In the genomic region with DNA sequence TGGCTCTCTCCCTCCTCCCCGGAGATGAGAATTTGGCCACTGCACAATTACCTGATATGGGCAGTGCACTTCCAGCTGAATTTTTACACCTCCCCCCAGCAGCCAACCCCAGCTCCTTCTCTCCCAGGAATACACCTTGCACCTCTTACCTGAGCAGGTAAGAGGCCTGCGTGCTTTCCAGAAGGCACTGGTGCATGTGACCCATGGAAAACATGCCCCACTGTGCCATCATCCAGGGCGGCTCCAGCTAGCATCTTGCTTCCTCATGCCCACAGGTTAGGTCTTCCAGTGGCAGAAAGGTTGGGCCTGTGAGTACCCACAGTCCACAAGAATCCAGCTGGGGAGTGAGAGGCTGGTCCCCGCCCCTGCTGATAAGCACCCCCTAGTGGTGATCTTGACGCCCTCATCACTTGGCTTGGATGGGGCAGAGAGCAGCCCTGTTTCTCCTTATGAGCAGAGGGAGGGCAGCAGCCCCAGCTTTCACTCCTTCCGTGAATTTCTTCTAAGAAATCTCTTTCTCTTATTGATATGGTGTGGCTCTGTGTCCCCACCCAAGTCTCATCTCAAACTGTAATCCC, we compare ENCODE assay signal across 8 cellular contexts. TPM values are rescaled to one million over a fixed set of nuclear protein-coding genes. Genes with fewer than 3 reads are reported as not detected.
DNase-seq lines count a peak whose midpoint lies in the region; ATAC-seq, FAIRE-seq and TF ChIP-seq lines count a peak whose summit lies in the region.

No MANE protein-coding gene starts in this region.

- no peaks in the 10 kb centered on the region for H3K36me3 ChIP-seq in CD8-positive, alpha-beta memory T cell (ENCODE audit: insufficient read depth, low read length)
- no peaks in the 10 kb centered on the region for H3K36me3 ChIP-seq in adrenal gland (replicated peaks in 1 of 2)

- TF ChIP-seq POLR2A in H54 (IDR thresholded peaks at IDR 0.05; ENCODE audit: low read depth, low read length) (no peak), adrenal gland (IDR thresholded peaks at IDR 0.05) (no peak)

- peak overlapping the region in 2 of 8 donors; percentile 57 to 73 for H3K27ac Mint-ChIP-seq in CD8-positive, alpha-beta memory T cell
- H3K27ac Mint-ChIP-seq in natural killer cell: peak overlapping the region in 1 of 2 donors; percentile 31

- ATAC-seq in SK-N-SH treated with all-trans-retinoic acid at 6 μM for 48 hours (peak; percentile 58; the same call in 2 of the 3 replicates), natural killer cell (peak; percentile 73 to 87 (median 79))

- no peaks in the 10 kb centered on the region for H3K9me3 ChIP-seq in CD8-positive, alpha-beta memory T cell (ENCODE audit: low read length)
- no peaks in the 10 kb centered on the region for H3K9me3 ChIP-seq in adrenal gland (replicated peaks in 1 of 3)

- intact Hi-C loops in adrenal gland (cut with DNase I) (no loop called here), natural killer cell (cut with micrococcal nuclease) (no loop called here)

- TF ChIP-seq CTCF in adrenal gland (IDR thresholded peaks at IDR 0.05) (peak in 3 of 6 experiments; percentile 29 to 42 (median 32)), natural killer cell (IDR thresholded peaks at IDR 0.05) (peak; percentile 65)

- no peaks in the 10 kb centered on the region for H3K27me3 ChIP-seq in CD8-positive, alpha-beta memory T cell (ENCODE audit: insufficient read depth, low read length, poor library complexity, severe bottlenecking)
- H3K27me3 ChIP-seq in adrenal gland: no peaks in the 10 kb centered on the region

- in situ Hi-C loops in G401 (cut with HindIII; ENCODE audit: low sequenced_read_pairs): no loop called here

- H3K9me3 Mint-ChIP-seq in CD8-positive, alpha-beta memory T cell: no peaks in the 10 kb centered on the region
- no peaks in the 10 kb centered on the region for H3K9me3 Mint-ChIP-seq in natural killer cell

- peaks cover 12 to 20% (median 13%) of the 10 kb centered on the region in 3 donors for H3K4me1 Mint-ChIP-seq in CD8-positive, alpha-beta memory T cell
- H3K4me1 Mint-ChIP-seq in natural killer cell: peaks cover 4 to 14% of the 10 kb centered on the region in 2 donors

- no peak overlapping the region for H3K27ac ChIP-seq in CD8-positive, alpha-beta memory T cell (ENCODE audit: low read depth, low read length)
- H3K27ac ChIP-seq in adrenal gland: no peak overlapping the region

- peaks cover 0 to 2% of the 10 kb centered on the region in 2 donors for H3K27me3 Mint-ChIP-seq in CD8-positive, alpha-beta memory T cell
- no peaks in the 10 kb centered on the region for H3K27me3 Mint-ChIP-seq in natural killer cell (ENCODE audit: low read depth in 2 of 2)

- peak in 4 of 5 donors; percentile 24 to 61 (median 34) for DNase-seq in CD8-positive, alpha-beta memory T cell
- DNase-seq in H54 (ENCODE audit: insufficient read length, low spot score) (peak; percentile 40), adrenal gland (peak in 4 of 7 donors; percentile 11 to 24 (median 22)), natural killer cell (peak; percentile 40), NCI-H2029 (lab: John Stamatoyannopoulos, UW) (no peak), epidermal melanocyte (ENCODE audit: insufficient read length, low spot score) (no peak), G401 (ENCODE audit: low spot score) (no peak)

- no peaks in the 10 kb centered on the region for H3K4me1 ChIP-seq in CD8-positive, alpha-beta memory T cell (ENCODE audit: insufficient read depth, low read length)
- H3K4me1 ChIP-seq in adrenal gland (replicated peaks in 1 of 2): no peaks in the 10 kb centered on the region

- H3K4me3 ChIP-seq in CD8-positive, alpha-beta memory T cell (ENCODE audit: low read length): no peak overlapping the region
- H3K4me3 ChIP-seq in adrenal gland: no peak overlapping the region

- H3K36me3 Mint-ChIP-seq in CD8-positive, alpha-beta memory T cell: peaks cover 0 to 8% (median 5%) of the 10 kb centered on the region in 3 donors
- no peaks in the 10 kb centered on the region for H3K36me3 Mint-ChIP-seq in natural killer cell

- 70 to 76% (median 75%) methylated on average over 4 to 6 of the region's 6 CpGs for WGBS in adrenal gland, 4 donors

- CTCF ChIA-PET in CD8-positive, alpha-beta memory T cell (lab: Charles Lee): interaction anchor here (0.7 to 1.7 kb wide), 17 partner anchors 10 to 346 kb away, joined by 3 to 5 read pairs (median 4); partner anchors contain the start of gene EDARADD

- POLR2A ChIA-PET in CD8-positive, alpha-beta memory T cell (lab: Charles Lee): no interaction called here

- FAIRE-seq in H54 (lab: Jason Lieb, UNC): no peak

- H3K4me3 Mint-ChIP-seq in CD8-positive, alpha-beta memory T cell: no peak overlapping the region
- no peak overlapping the region for H3K4me3 Mint-ChIP-seq in natural killer cell

TF ChIP-seq in SK-N-SH treated with all-trans-retinoic acid at 6 μM for 48 hours, 23 proteins besides CTCF, POLR2A, EP300 and RAD21:
- TF ChIP-seq ARNTL (CRISPR knock-in tag; IDR thresholded peaks at IDR 0.05; ENCODE audit: borderline replicate concordance, low read depth) (no peak), ISL1 (CRISPR knock-in tag; IDR thresholded peaks at IDR 0.05) (no peak), TCF4 (CRISPR knock-in tag; IDR thresholded peaks at IDR 0.05; ENCODE audit: borderline replicate concordance) (no peak), ZNF8 (CRISPR knock-in tag; IDR thresholded peaks at IDR 0.05) (no peak), PPARA (CRISPR knock-in tag; IDR thresholded peaks at IDR 0.05; ENCODE audit: borderline replicate concordance) (no peak), OSR1 (CRISPR knock-in tag; IDR thresholded peaks at IDR 0.05) (no peak), ZC3H10 (CRISPR knock-in tag; IDR thresholded peaks at IDR 0.05) (no peak), ZFP3 (CRISPR knock-in tag; IDR thresholded peaks at IDR 0.05) (no peak), PATZ1 (CRISPR knock-in tag; IDR thresholded peaks at IDR 0.05; ENCODE audit: borderline replicate concordance) (no peak)
- TF ChIP-seq, protein P1, sequence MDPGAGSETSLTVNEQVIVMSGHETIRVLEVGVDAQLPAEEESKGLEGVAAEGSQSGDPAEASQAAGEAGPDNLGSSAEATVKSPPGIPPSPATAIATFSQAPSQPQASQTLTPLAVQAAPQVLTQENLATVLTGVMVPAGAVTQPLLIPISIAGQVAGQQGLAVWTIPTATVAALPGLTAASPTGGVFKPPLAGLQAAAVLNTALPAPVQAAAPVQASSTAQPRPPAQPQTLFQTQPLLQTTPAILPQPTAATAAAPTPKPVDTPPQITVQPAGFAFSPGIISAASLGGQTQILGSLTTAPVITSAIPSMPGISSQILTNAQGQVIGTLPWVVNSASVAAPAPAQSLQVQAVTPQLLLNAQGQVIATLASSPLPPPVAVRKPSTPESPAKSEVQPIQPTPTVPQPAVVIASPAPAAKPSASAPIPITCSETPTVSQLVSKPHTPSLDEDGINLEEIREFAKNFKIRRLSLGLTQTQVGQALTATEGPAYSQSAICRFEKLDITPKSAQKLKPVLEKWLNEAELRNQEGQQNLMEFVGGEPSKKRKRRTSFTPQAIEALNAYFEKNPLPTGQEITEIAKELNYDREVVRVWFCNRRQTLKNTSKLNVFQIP (CRISPR knock-in tag; IDR thresholded peaks at IDR 0.05; ENCODE audit: borderline replicate concordance, low read depth): no peak
- TF ChIP-seq, protein P2, sequence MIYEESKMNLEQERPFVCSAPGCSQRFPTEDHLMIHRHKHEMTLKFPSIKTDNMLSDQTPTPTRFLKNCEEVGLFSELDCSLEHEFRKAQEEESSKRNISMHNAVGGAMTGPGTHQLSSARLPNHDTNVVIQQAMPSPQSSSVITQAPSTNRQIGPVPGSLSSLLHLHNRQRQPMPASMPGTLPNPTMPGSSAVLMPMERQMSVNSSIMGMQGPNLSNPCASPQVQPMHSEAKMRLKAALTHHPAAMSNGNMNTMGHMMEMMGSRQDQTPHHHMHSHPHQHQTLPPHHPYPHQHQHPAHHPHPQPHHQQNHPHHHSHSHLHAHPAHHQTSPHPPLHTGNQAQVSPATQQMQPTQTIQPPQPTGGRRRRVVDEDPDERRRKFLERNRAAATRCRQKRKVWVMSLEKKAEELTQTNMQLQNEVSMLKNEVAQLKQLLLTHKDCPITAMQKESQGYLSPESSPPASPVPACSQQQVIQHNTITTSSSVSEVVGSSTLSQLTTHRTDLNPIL (CRISPR knock-in tag; IDR thresholded peaks at IDR 0.05; ENCODE audit: low read depth): no peak

RNA-seq across cellular contexts. Expression of gene EDARADD, which starts 57.8 kb away (rescaled TPM):
- 10 to 100 TPM; 23.3 to 24.6 TPM for total RNA-seq in CD8-positive, alpha-beta memory T cell
- polyA plus RNA-seq in CD8-positive, alpha-beta memory T cell: 16.2 TPM
- under 1 TPM in 7 of 8 donors, not detected in 1; 0.14 to 0.64 (median 0.39) TPM for total RNA-seq in adrenal gland
- under 1 TPM; 0.03 to 0.26 (median 0.16) TPM for polyA plus RNA-seq in adrenal gland
- total RNA-seq in natural killer cell: 1 to 10 TPM; 2.0 to 5.4 (median 2.6) TPM
- total RNA-seq in G401 (2014; rRNA removed; shearing (Covaris generic)): 0.68 and 2.3 TPM in 2 replicates

Comparison
In these comparisons a context has a peak if more than half of its experiments do, and no peak if none do; other contexts are left out.
1. DNase-seq: peak in CD8-positive, alpha-beta memory T cell (4 of 5), H54 (single experiment), adrenal gland (4 of 7) and natural killer cell (single experiment); none in NCI-H2029 (single experiment), epidermal melanocyte (single experiment) and G401 (single experiment).